Comparison of ENCODE assay signal across 8 cellular contexts in genomic region chr13:113837554-113838355, GRCh38. TPM values are rescaled to one million over a fixed set of nuclear protein-coding genes. Genes with fewer than 3 reads are reported as not detected.
DNase-seq lines count a peak whose midpoint lies in the region; ATAC-seq, FAIRE-seq and TF ChIP-seq lines count a peak whose summit lies in the region.

No MANE protein-coding gene starts in this region.

- TF ChIP-seq CTCF in nephron progenitor cell (IDR thresholded peaks at IDR 0.05), result no peak

- no peak for FAIRE-seq in GM19239 (lab: Jason Lieb, UNC)

- H3K27me3 Mint-ChIP-seq in nephron progenitor cell (ENCODE audit: low read depth, poor library complexity), result peaks cover 10% of the 10 kb centered on the region

- peaks cover 38% of the 10 kb centered on the region for H3K4me1 Mint-ChIP-seq in nephron progenitor cell

- ATAC-seq in SK-N-SH treated with all-trans-retinoic acid at 6 μM for 48 hours (peak; percentile 94), GM21825 (IDR thresholded peaks at IDR 0.05; ENCODE audit: unreplicated experiment) (no peak)

- peak overlapping the region; percentile 95 for H3K27ac Mint-ChIP-seq in nephron progenitor cell

- H3K4me3 Mint-ChIP-seq in nephron progenitor cell, result peak overlapping the region; percentile 19

- no peaks in the 10 kb centered on the region for H3K9me3 Mint-ChIP-seq in nephron progenitor cell

- no peaks in the 10 kb centered on the region for H3K36me3 Mint-ChIP-seq in nephron progenitor cell (ENCODE audit: low read depth)

- DNase-seq in A172 (ENCODE audit: low spot score), result peak; percentile 97
- peak; percentile 98 for DNase-seq in HCEC 1CT
- DNase-seq in fibroblast of peridontal ligament (ENCODE audit: extremely low read depth), result peak; percentile 97
- DNase-seq in nephron progenitor cell, result no peak
- DNase-seq in GM19239 (ENCODE audit: insufficient read length, low spot score), result no peak
- no peak for DNase-seq in GM19238 (ENCODE audit: insufficient read length, low spot score)

TF ChIP-seq in SK-N-SH treated with all-trans-retinoic acid at 6 μM for 48 hours, 23 proteins besides CTCF, POLR2A, EP300 and RAD21:
- TF ChIP-seq BACH2 (CRISPR knock-in tag; IDR thresholded peaks at IDR 0.05; ENCODE audit: borderline replicate concordance) (0 out of 2 replicates have a peak, but pooled peaks have one; percentile 68), TSHZ2 (CRISPR knock-in tag; IDR thresholded peaks at IDR 0.05) (peak; percentile 38; the same call in 1 of the 2 replicates), PPARA (CRISPR knock-in tag; IDR thresholded peaks at IDR 0.05; ENCODE audit: borderline replicate concordance) (no peak), CSDC2 (CRISPR knock-in tag; IDR thresholded peaks at IDR 0.05) (peak; percentile 90), ARNTL (CRISPR knock-in tag; IDR thresholded peaks at IDR 0.05; ENCODE audit: borderline replicate concordance, low read depth) (no peak), ZNF565 (CRISPR knock-in tag; conservative IDR thresholded peaks at IDR 0.05; ENCODE audit: low read depth) (no peak)
- TF ChIP-seq, protein P1, sequence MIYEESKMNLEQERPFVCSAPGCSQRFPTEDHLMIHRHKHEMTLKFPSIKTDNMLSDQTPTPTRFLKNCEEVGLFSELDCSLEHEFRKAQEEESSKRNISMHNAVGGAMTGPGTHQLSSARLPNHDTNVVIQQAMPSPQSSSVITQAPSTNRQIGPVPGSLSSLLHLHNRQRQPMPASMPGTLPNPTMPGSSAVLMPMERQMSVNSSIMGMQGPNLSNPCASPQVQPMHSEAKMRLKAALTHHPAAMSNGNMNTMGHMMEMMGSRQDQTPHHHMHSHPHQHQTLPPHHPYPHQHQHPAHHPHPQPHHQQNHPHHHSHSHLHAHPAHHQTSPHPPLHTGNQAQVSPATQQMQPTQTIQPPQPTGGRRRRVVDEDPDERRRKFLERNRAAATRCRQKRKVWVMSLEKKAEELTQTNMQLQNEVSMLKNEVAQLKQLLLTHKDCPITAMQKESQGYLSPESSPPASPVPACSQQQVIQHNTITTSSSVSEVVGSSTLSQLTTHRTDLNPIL (CRISPR knock-in tag; IDR thresholded peaks at IDR 0.05; ENCODE audit: low read depth), result no peak

RNA-seq across cellular contexts. Expression of gene GAS6, which starts 26.1 kb away (rescaled TPM):
- total RNA-seq in A172 (2014; rRNA removed; shearing (Covaris generic)), result 30.7 and 55.3 TPM in 2 replicates

Comparison
In these comparisons a context has a peak if more than half of its experiments do, and no peak if none do; other contexts are left out.
1. DNase-seq: peak in A172 (single experiment), HCEC 1CT (single experiment) and fibroblast of peridontal ligament (single experiment); none in nephron progenitor cell (single experiment), GM19239 (single experiment) and GM19238 (single experiment).